18 cellular contexts compared by ENCODE assay signal in genomic region chr6:1893470-1894130, GRCh38.
DNase-seq lines count a peak whose midpoint lies in the region; ATAC-seq and TF ChIP-seq lines count a peak whose summit lies in the region.
"Had no signal": no experiment of that assay in that cellular context is flagged by ENCODE, and none has a peak within 500 bp of the region (broad histone marks: within the 10 kb centered on the region; RNA-seq: fewer than 3 reads in every experiment).

No MANE protein-coding gene starts in this region.

- DNase-seq in AG09309 (ENCODE audit: low read depth) (no peak), HCT116 (ENCODE audit: low read depth, low spot score) (no peak), WTC11 (ENCODE audit: low spot score) (peak; percentile 64), iPS-NIHi11 (ENCODE audit: low spot score) (peak; percentile 29), GM10266 (ENCODE audit: extremely low spot score) (no peak)
- no peak for DNase-seq in central memory CD4-positive, alpha-beta T cell
- DNase-seq: activated CD8-positive, alpha-beta memory T cell treated with anti-CD3 and anti-CD28 coated beads, Interleukin-2, amount 10 ng/mL, durations not matched to agents 7 days and 5 days; activated naive CD8-positive, alpha-beta T cell treated with anti-CD3 and anti-CD28 coated beads, Interleukin-2, amount 10 ng/mL, durations not matched to agents 7 days and 5 days; C1 segment of cervical spinal cord; cortex of kidney; MG63; NCI-H446; SHP77; stimulated activated CD4-positive, alpha-beta T cell treated with anti-CD3 and anti-CD28 coated beads, Interleukin-2, amount 100 ng/mL, for 48 hours; stimulated activated naive CD4-positive, alpha-beta T cell treated with Interleukin-2 at 50 U/mL for 16 hours had no signal

- H3K27me3 Mint-ChIP-seq in WTC11 (ENCODE audit: low read depth), result no peaks in the 10 kb centered on the region
- H3K27me3 Mint-ChIP-seq: activated CD8-positive, alpha-beta memory T cell treated with anti-CD3 and anti-CD28 coated beads, Interleukin-2, amount 10 ng/mL, durations not matched to agents 7 days and 5 days; activated naive CD8-positive, alpha-beta T cell treated with anti-CD3 and anti-CD28 coated beads, Interleukin-2, amount 10 ng/mL, durations not matched to agents 7 days and 5 days had no signal

- RAD21 ChIA-PET in HCT116 (lab: Charles Lee; ENCODE audit: low non-redundant PET in 1 of 2, low total read pairs in 2 of 2, uncharacterized antibody in 2 of 2, unreplicated experiment in 2 of 2), result no interaction called here

- no peaks in the 10 kb centered on the region for H3K9me3 ChIP-seq in HCT116 (ENCODE audit: control insufficient read depth in 1 of 2, insufficient read depth in 1 of 2, low read depth in 1 of 2, low read length in 2 of 2)
- H3K9me3 ChIP-seq: MG63 had no signal

- no peaks in the 10 kb centered on the region for H3K36me3 Mint-ChIP-seq in WTC11

- TF ChIP-seq CTCF in AG09309 (IDR thresholded peaks at IDR 0.05; ENCODE audit: control insufficient read depth, insufficient read depth, low read depth, low read length, missing control alignments) (peak; percentile 21), HCT116 (IDR thresholded peaks at IDR 0.05 in 2 of 3, conservative IDR thresholded peaks at IDR 0.05 in 1 of 3; ENCODE audit: borderline replicate concordance in 1 of 3, insufficient read depth in 1 of 3, low read depth in 2 of 3, low read length in 2 of 3) (no peak), WTC11 (IDR thresholded peaks at IDR 0.05) (0 out of 2 replicates have a peak, but pooled peaks have one; percentile 16), GM10266 (IDR thresholded peaks at IDR 0.05; ENCODE audit: control insufficient read depth, insufficient read depth, low read depth, missing control alignments) (no peak)

- H3K27ac Mint-ChIP-seq in WTC11, result 0 out of 2 replicates have a peak overlapping the region, but pooled peaks have one; percentile 4
- H3K27ac Mint-ChIP-seq: activated CD8-positive, alpha-beta memory T cell treated with anti-CD3 and anti-CD28 coated beads, Interleukin-2, amount 10 ng/mL, durations not matched to agents 7 days and 5 days; activated naive CD8-positive, alpha-beta T cell treated with anti-CD3 and anti-CD28 coated beads, Interleukin-2, amount 10 ng/mL, durations not matched to agents 7 days and 5 days had no signal

- no peak overlapping the region for H3K9ac ChIP-seq in HCT116 (ENCODE audit: low read length)

- no peak overlapping the region for H3K4me3 Mint-ChIP-seq in WTC11
- H3K4me3 Mint-ChIP-seq: activated CD8-positive, alpha-beta memory T cell treated with anti-CD3 and anti-CD28 coated beads, Interleukin-2, amount 10 ng/mL, durations not matched to agents 7 days and 5 days; activated naive CD8-positive, alpha-beta T cell treated with anti-CD3 and anti-CD28 coated beads, Interleukin-2, amount 10 ng/mL, durations not matched to agents 7 days and 5 days had no signal

- TF ChIP-seq RAD21 in HCT116 (IDR thresholded peaks at IDR 0.05; ENCODE audit: low read depth), result peak; percentile 15

- no peaks in the 10 kb centered on the region for H3K79me2 ChIP-seq in HCT116 (ENCODE audit: insufficient read depth, low read length)

- H2AFZ ChIP-seq in HCT116 (ENCODE audit: low read depth, low read length, poor library complexity, severe bottlenecking), result no peak overlapping the region

- H3K27ac ChIP-seq in HCT116 (ENCODE audit: low read depth, low read length), result no peak overlapping the region
- H3K27ac ChIP-seq: VCaP had no signal

- H3K4me3 ChIP-seq in AG09309 (ENCODE audit: control insufficient read depth, low read depth, low read length) (no peak overlapping the region), HCT116 (replicated peaks in 1 of 2; ENCODE audit: low read depth in 1 of 2, low read length in 2 of 2) (no peak overlapping the region)
- H3K4me3 ChIP-seq: MG63 had no signal

- H3K27me3 ChIP-seq in HCT116 (ENCODE audit: insufficient read depth, low read length), result no peaks in the 10 kb centered on the region
- H3K27me3 ChIP-seq: MG63 had no signal

- H3K9me2 ChIP-seq in HCT116 (ENCODE audit: insufficient read depth), result no peaks in the 10 kb centered on the region

- no peaks in the 10 kb centered on the region for H3K9me3 Mint-ChIP-seq in WTC11

- no peak for TF ChIP-seq POLR2A in HCT116 (IDR thresholded peaks at IDR 0.05; ENCODE audit: borderline replicate concordance, extremely low read depth, insufficient read depth, insufficient read length)

- peaks cover 8% of the 10 kb centered on the region for H3K4me1 Mint-ChIP-seq in WTC11

- intact Hi-C loops in HCT116 (cut with micrococcal nuclease), result no loop called here

- no TSS peak for BruUV-seq in HCT116 (replicated peaks; lab: Mats Ljungman, UMichigan)

- no peak overlapping the region for H3K4me2 ChIP-seq in HCT116 (ENCODE audit: low read length)

- H4K20me1 ChIP-seq in HCT116 (ENCODE audit: insufficient read depth), result no peaks in the 10 kb centered on the region

- ATAC-seq in HCT116 (no peak), WTC11 (peak; percentile 82), HG02970 (IDR thresholded peaks at IDR 0.05; ENCODE audit: low FRiP score, unreplicated experiment) (no peak), GM19452 (IDR thresholded peaks at IDR 0.05; ENCODE audit: unreplicated experiment) (no peak)
- ATAC-seq: activated CD8-positive, alpha-beta memory T cell treated with anti-CD3 and anti-CD28 coated beads, Interleukin-2, amount 10 ng/mL, durations not matched to agents 7 days and 5 days had no signal

- no peaks in the 10 kb centered on the region for H3K36me3 ChIP-seq in HCT116 (ENCODE audit: control insufficient read depth in 1 of 2, insufficient read depth in 2 of 2, low read length in 2 of 2)
- H3K36me3 ChIP-seq: MG63 had no signal

- H3K4me1 ChIP-seq in HCT116 (ENCODE audit: control insufficient read depth in 1 of 2, insufficient read depth in 2 of 2, low read length in 2 of 2), result no peaks in the 10 kb centered on the region

- CTCF ChIA-PET in HCT116 (lab: Charles Lee), result no interaction called here
- CTCF ChIA-PET in WTC11 (lab: Charles Lee), result interaction anchor here (0.6 to 2.2 kb wide), 13 partner anchors 8 to 460 kb away, joined by 3 to 8 read pairs (median 4); no protein-coding TSS in a partner anchor

- POLR2A ChIA-PET in HCT116 (lab: Charles Lee) (no interaction called here), WTC11 (lab: Charles Lee) (no interaction called here)

TF ChIP-seq in HCT116, 20 proteins besides CTCF, POLR2A, EP300 and RAD21 (continues in another document):
- TF ChIP-seq ZBTB33 (IDR thresholded peaks at IDR 0.05; ENCODE audit: extremely low read depth, insufficient replicate concordance, low read length) (no peak), ELF1 (IDR thresholded peaks at IDR 0.05; ENCODE audit: borderline replicate concordance, low read depth) (no peak), SRF (IDR thresholded peaks at IDR 0.05; ENCODE audit: low read depth) (no peak)

TF ChIP-seq in WTC11, 78 proteins besides CTCF, POLR2A, EP300 and RAD21 (continues in another document):
- TF ChIP-seq ZNF317 (CRISPR knock-in tag; IDR thresholded peaks at IDR 0.05; ENCODE audit: borderline replicate concordance, low read depth) (no peak), NFYB (CRISPR knock-in tag; conservative IDR thresholded peaks at IDR 0.05; ENCODE audit: low read depth) (no peak), PRDM15 (CRISPR knock-in tag; IDR thresholded peaks at IDR 0.05) (no peak), CREB1 (CRISPR knock-in tag; IDR thresholded peaks at IDR 0.05) (no peak), OVOL2 (CRISPR knock-in tag; IDR thresholded peaks at IDR 0.05; ENCODE audit: borderline replicate concordance) (no peak), NR1H2 (CRISPR knock-in tag; IDR thresholded peaks at IDR 0.05) (no peak), JAZF1 (CRISPR knock-in tag; IDR thresholded peaks at IDR 0.05) (no peak), FOXK1 (CRISPR knock-in tag; IDR thresholded peaks at IDR 0.05) (no peak), CDX4 (CRISPR knock-in tag; IDR thresholded peaks at IDR 0.05; ENCODE audit: borderline replicate concordance) (no peak), ZNF121 (CRISPR knock-in tag; IDR thresholded peaks at IDR 0.05) (no peak), ZNF219 (CRISPR knock-in tag; IDR thresholded peaks at IDR 0.05; ENCODE audit: borderline replicate concordance) (no peak)
- TF ChIP-seq, protein P1, sequence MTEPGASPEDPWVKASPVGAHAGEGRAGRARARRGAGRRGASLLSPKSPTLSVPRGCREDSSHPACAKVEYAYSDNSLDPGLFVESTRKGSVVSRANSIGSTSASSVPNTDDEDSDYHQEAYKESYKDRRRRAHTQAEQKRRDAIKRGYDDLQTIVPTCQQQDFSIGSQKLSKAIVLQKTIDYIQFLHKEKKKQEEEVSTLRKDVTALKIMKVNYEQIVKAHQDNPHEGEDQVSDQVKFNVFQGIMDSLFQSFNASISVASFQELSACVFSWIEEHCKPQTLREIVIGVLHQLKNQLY (CRISPR knock-in tag; IDR thresholded peaks at IDR 0.05), result no peak

Comparison
In these comparisons a context has a peak if more than half of its experiments do, and no peak if none do; other contexts are left out.
1. DNase-seq: peak in WTC11 (single experiment) and iPS-NIHi11 (single experiment); none in AG09309 (single experiment), HCT116 (single experiment), GM10266 (single experiment) and central memory CD4-positive, alpha-beta T cell (single experiment).
2. CTCF ChIP-seq: peak in AG09309 (single experiment) and WTC11 (single experiment); none in HCT116 (0 of 3) and GM10266 (single experiment).